In the genomic region with DNA sequence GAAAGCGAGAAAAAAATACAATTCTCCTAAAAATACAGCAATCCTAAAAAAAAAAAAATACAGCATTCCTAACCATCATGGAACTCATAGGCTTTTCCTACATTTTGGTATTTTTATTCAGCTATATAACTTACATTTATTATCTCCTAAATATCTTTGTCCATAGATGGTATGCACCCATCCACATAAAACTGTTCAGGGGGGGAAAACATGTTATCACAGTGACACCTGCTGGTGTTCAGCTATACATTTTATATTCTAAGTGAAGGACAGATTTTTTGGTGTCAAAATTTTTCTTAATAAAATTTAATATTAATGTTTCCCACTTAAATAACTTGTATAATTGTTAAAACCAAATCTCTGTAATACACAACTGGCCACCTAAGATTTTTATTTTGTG, we compare ENCODE assay signal across 1 cellular context.
TF ChIP-seq lines count a peak whose summit lies in the region.

No MANE protein-coding gene starts in this region.

TF ChIP-seq in K562, 482 proteins besides CTCF, POLR2A, EP300 and RAD21 (continued from another document):
- TF ChIP-seq ARID3A (IDR thresholded peaks at IDR 0.05; ENCODE audit: borderline replicate concordance, low read depth, low read length) (no peak), CHD4 (IDR thresholded peaks at IDR 0.05; ENCODE audit: insufficient read depth, insufficient replicate concordance, low read depth, low read length, poor library complexity, severe bottlenecking) (no peak), SMC3 (conservative IDR thresholded peaks at IDR 0.05; ENCODE audit: insufficient read depth, low read depth, low read length) (peak; percentile 42)
